In the genomic region with DNA sequence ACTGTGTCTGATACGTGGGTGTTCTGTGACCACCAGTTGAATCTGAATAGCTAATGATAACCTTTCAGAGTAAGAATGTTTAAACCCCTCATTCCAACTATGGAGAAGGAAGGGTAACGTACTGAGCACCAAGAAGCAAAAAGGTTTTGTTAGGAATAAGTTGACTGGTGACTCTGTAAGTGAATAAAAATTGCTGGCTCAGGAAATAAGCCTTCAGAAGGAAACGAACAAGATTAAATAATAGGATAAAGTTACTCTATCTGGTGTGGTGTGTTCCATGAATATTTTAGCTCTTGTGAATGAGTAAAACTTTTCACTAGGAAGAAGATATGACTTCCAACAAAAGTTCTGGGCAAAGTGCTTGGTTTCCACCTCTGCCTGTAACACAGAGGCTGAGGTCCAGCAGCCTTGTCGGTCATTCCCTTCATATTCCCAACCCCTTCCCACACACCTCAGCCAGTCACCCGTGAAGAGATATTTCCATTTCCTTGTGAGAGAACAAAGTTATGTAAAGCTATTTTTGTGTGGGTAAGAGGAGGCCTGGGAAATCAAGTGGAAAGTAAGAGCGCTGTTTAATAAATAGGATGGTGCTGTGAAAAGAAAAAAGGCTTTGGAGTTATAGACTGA, we compare ENCODE assay signal across 1 cellular context.
TF ChIP-seq lines count a peak whose summit lies in the region.

No MANE protein-coding gene starts in this region.

TF ChIP-seq in IMR-90, 13 proteins besides CTCF, POLR2A, EP300 and RAD21:
- TF ChIP-seq FOS (IDR thresholded peaks at IDR 0.05; ENCODE audit: low read depth, low read length) (no peak), MAFK (IDR thresholded peaks at IDR 0.05; ENCODE audit: low read depth, low read length) (peak; percentile 23; the same call in 1 of the 2 replicates)
TF ChIP-seq in IMR-90: peak in this region for 1.
